Comparison of ENCODE assay signal across 10 cellular contexts in genomic region chr20:17849901-17850673, GRCh38.
A peak's percentile ranks its signal among the peaks of the same experiment; 100 is the strongest.
DNase-seq lines count a peak whose midpoint lies in the region; ATAC-seq and TF ChIP-seq lines count a peak whose summit lies in the region.
"Had no signal": no experiment of that assay in that cellular context is flagged by ENCODE, and none has a peak within 500 bp of the region (broad histone marks: within the 10 kb centered on the region; RNA-seq: fewer than 3 reads in every experiment).

No MANE protein-coding gene starts in this region.

- H3K27ac ChIP-seq in RWPE1: peak overlapping the region; percentile 75
- H3K27ac ChIP-seq: HL-60 had no signal

- TF ChIP-seq CTCF in RWPE1 (conservative IDR thresholded peaks at IDR 0.05; ENCODE audit: low read depth) (no peak), foreskin fibroblast (IDR thresholded peaks at IDR 0.05; ENCODE audit: low read depth, low read length) (no peak)

- POLR2A ChIA-PET in RWPE1 (lab: Yijun Ruan, JAX; ENCODE audit: low non-redundant PET): no interaction called here
- POLR2A ChIA-PET in T-cell (lab: Charles Lee): no interaction called here

- H3K4me1 Mint-ChIP-seq in T-cell: peaks cover 13 to 43% (median 16%) of the 10 kb centered on the region in 3 donors

- H3K27me3 Mint-ChIP-seq in T-cell: peaks cover 0 to 1% of the 10 kb centered on the region in 2 donors

- no peak overlapping the region for H3K4me3 Mint-ChIP-seq in T-cell
- H3K4me3 Mint-ChIP-seq: T-helper 1 cell treated with Interleukin-12 subunit alpha and Interleukin-12 subunit beta and Interleukin-4 antibody, amounts not matched to agents 30 μg/mL and 1 μg/mL, for 36 hours had no signal

- H3K36me3 Mint-ChIP-seq in T-cell: no peaks in the 10 kb centered on the region

- in situ Hi-C loops in Caki2 (cut with HindIII; ENCODE audit: low pct_unique_long_range_greater_than_20kb, low sequenced_read_pairs): no loop called here

- CTCF ChIA-PET in RWPE1 (lab: Yijun Ruan, JAX): no interaction called here
- CTCF ChIA-PET in T-cell (lab: Charles Lee): no interaction called here

- no peaks in the 10 kb centered on the region for H3K9me3 Mint-ChIP-seq in T-cell
- H3K9me3 Mint-ChIP-seq: T-helper 1 cell treated with Interleukin-12 subunit alpha and Interleukin-12 subunit beta and Interleukin-4 antibody, amounts not matched to agents 30 μg/mL and 1 μg/mL, for 36 hours had no signal

- H3K27ac Mint-ChIP-seq in T-cell: no peak overlapping the region

- peak overlapping the region in 1 of 2 donors; percentile 3 for H3K4me3 ChIP-seq in foreskin fibroblast (ENCODE audit: low read depth in 1 of 2, low read length in 2 of 2)

- ATAC-seq in T-cell (replicated peaks in 1 of 4) (no peak), GM18520 (IDR thresholded peaks at IDR 0.05; ENCODE audit: unreplicated experiment) (no peak), HG02798 (IDR thresholded peaks at IDR 0.05; ENCODE audit: poor library complexity, unreplicated experiment) (no peak)

- DNase-seq in Caki2 (ENCODE audit: low read depth) (peak; percentile 36), RWPE1 (ENCODE audit: low spot score) (peak; percentile 92), foreskin fibroblast (peak; percentile 99), renal cortical epithelial cell (ENCODE audit: low read depth) (peak; percentile 90), T-cell (no peak), NCI-H2227 (lab: John Stamatoyannopoulos, UW; ENCODE audit: unreplicated experiment) (no peak)

Comparison
In these comparisons a context has a peak if more than half of its experiments do, and no peak if none do; other contexts are left out.
1. DNase-seq: peak in Caki2 (single experiment), RWPE1 (single experiment), foreskin fibroblast (2 of 2) and renal cortical epithelial cell (single experiment); none in T-cell (0 of 34) and NCI-H2227 (single experiment).